Comparison of ENCODE assay signal across 28 cellular contexts in genomic region chrX:2183193-2183725, GRCh38.
DNase-seq lines count a peak whose midpoint lies in the region; ATAC-seq and TF ChIP-seq lines count a peak whose summit lies in the region.
"Had no signal": no experiment of that assay in that cellular context is flagged by ENCODE, and none has a peak within 500 bp of the region (broad histone marks: within the 10 kb centered on the region; RNA-seq: fewer than 3 reads in every experiment).

No MANE protein-coding gene starts in this region.

- no peak overlapping the region; the same call in 1 of the 2 replicates for H3K4me3 ChIP-seq in HUES64 (ENCODE audit: low read length)
- H3K4me3 ChIP-seq: BLaER1 treated with 17β-estradiol and CSF1 and Interleukin-3, amounts not matched to agents 10 nM and 100 nM; gastroesophageal sphincter; GM12878; psoas muscle; skin epidermis; transverse colon had no signal

- ATAC-seq in HG03159 (IDR thresholded peaks at IDR 0.05; ENCODE audit: unreplicated experiment), result no peak
- ATAC-seq: gastroesophageal sphincter, GM12878, psoas muscle had no signal

- peaks cover 7% of the 10 kb centered on the region for H3K4me1 Mint-ChIP-seq in chondrocyte (ENCODE audit: low read depth)
- H3K4me1 Mint-ChIP-seq: activated B cell treated with CpG ODN at 0.5 μM for 24 hours; central memory CD8-positive, alpha-beta T cell had no signal

- DNase-seq in A172 (ENCODE audit: low spot score) (peak; percentile 87), chondrocyte (ENCODE audit: low spot score) (no peak), mesenteric fat pad (ENCODE audit: low spot score) (peak; percentile 47), NCI-H69 (lab: John Stamatoyannopoulos, UW) (no peak), epidermal melanocyte (ENCODE audit: insufficient read length, low spot score) (no peak), activated gamma-delta T cell treated with Interleukin-2 at 50 U/mL for 16 hours (no peak)
- DNase-seq: activated B cell treated with CpG ODN at 0.5 μM for 24 hours; activated CD4-positive, alpha-beta T cell treated with anti-CD3 and anti-CD28 coated beads, Interleukin-2, amount 50 U/mL, for 48 hours; activated naive CD4-positive, alpha-beta T cell; activated T-cell treated with anti-CD3 and anti-CD28 coated beads for 4 hours; GF-D8; Karpas-422; NCI-H1092; NCI-H2029; NCI-H510A; psoas muscle; stimulated activated CD4-positive, alpha-beta T cell treated with anti-CD3 and anti-CD28 coated beads, Interleukin-4, amount 100 ng/mL, for 1 hour; transverse colon had no signal

- no peaks in the 10 kb centered on the region for H3K9me3 ChIP-seq in HUES64 (ENCODE audit: insufficient read depth, low read depth, low read length)
- H3K9me3 ChIP-seq: psoas muscle, transverse colon had no signal

- H3K9ac ChIP-seq in HUES64 (ENCODE audit: low read depth, low read length), result peak overlapping the region; percentile 44; the same call in 1 of the 2 replicates
- H3K9ac ChIP-seq: BLaER1 treated with 17β-estradiol and CSF1 and Interleukin-3, amounts not matched to agents 10 nM and 100 nM had no signal

- H3K9me3 Mint-ChIP-seq in chondrocyte (ENCODE audit: low read depth), result no peaks in the 10 kb centered on the region

- H3K4me1 ChIP-seq in HUES64 (ENCODE audit: insufficient read depth, low read length), result peaks cover 24% of the 10 kb centered on the region
- H3K4me1 ChIP-seq: gastroesophageal sphincter, psoas muscle, transverse colon had no signal

- 67% methylated on average over 14 of the region's 14 CpGs for WGBS in HUES64

- H3K4me3 Mint-ChIP-seq in chondrocyte (ENCODE audit: unreplicated experiment), result no peak overlapping the region
- H3K4me3 Mint-ChIP-seq: activated B cell treated with CpG ODN at 0.5 μM for 24 hours; central memory CD8-positive, alpha-beta T cell; stimulated activated naive CD8-positive, alpha-beta T cell treated with anti-CD3 and anti-CD28 coated beads, Interleukin-15, Interleukin-2, amounts not matched to agents 100 ng/mL and 50 ng/mL, for 24 hours had no signal

- H3K27me3 Mint-ChIP-seq in chondrocyte (ENCODE audit: low read depth), result no peaks in the 10 kb centered on the region
- H3K27me3 Mint-ChIP-seq: activated B cell treated with CpG ODN at 0.5 μM for 24 hours; central memory CD8-positive, alpha-beta T cell; stimulated activated naive CD8-positive, alpha-beta T cell treated with anti-CD3 and anti-CD28 coated beads, Interleukin-15, Interleukin-2, amounts not matched to agents 100 ng/mL and 50 ng/mL, for 24 hours had no signal

- no peak for TF ChIP-seq CTCF in chondrocyte (IDR thresholded peaks at IDR 0.05)

- peak overlapping the region; percentile 50 for H3K27ac Mint-ChIP-seq in chondrocyte (ENCODE audit: unreplicated experiment)
- H3K27ac Mint-ChIP-seq: activated B cell treated with CpG ODN at 0.5 μM for 24 hours; stimulated activated naive CD8-positive, alpha-beta T cell treated with anti-CD3 and anti-CD28 coated beads, Interleukin-15, Interleukin-2, amounts not matched to agents 100 ng/mL and 50 ng/mL, for 24 hours had no signal

- no peaks in the 10 kb centered on the region for H3K36me3 ChIP-seq in HUES64 (ENCODE audit: insufficient read depth, low read length)
- H3K36me3 ChIP-seq: gastroesophageal sphincter, transverse colon had no signal

- no peaks in the 10 kb centered on the region for H3K27me3 ChIP-seq in HUES64 (ENCODE audit: insufficient read depth, low read length)
- H3K27me3 ChIP-seq: BLaER1 treated with 17β-estradiol and CSF1 and Interleukin-3, amounts not matched to agents 10 nM and 100 nM; gastroesophageal sphincter; transverse colon had no signal

- H3K36me3 Mint-ChIP-seq in chondrocyte (ENCODE audit: low read depth), result no peaks in the 10 kb centered on the region

- peak overlapping the region; percentile 91 for H3K27ac ChIP-seq in HUES64 (ENCODE audit: low read depth, low read length)
- H3K27ac ChIP-seq: 22Rv1; BLaER1 treated with 17β-estradiol and CSF1 and Interleukin-3, amounts not matched to agents 10 nM and 100 nM; gastroesophageal sphincter; psoas muscle; RWPE1; skin epidermis; transverse colon had no signal

Comparison
In these comparisons a context has a peak if more than half of its experiments do, and no peak if none do; other contexts are left out.
1. DNase-seq: peak in A172 (single experiment) and mesenteric fat pad (single experiment); none in chondrocyte (single experiment), NCI-H69 (single experiment), epidermal melanocyte (single experiment) and activated gamma-delta T cell treated with Interleukin-2 at 50 U/mL for 16 hours (single experiment).